8 cellular contexts compared by ENCODE assay signal in the genomic region with DNA sequence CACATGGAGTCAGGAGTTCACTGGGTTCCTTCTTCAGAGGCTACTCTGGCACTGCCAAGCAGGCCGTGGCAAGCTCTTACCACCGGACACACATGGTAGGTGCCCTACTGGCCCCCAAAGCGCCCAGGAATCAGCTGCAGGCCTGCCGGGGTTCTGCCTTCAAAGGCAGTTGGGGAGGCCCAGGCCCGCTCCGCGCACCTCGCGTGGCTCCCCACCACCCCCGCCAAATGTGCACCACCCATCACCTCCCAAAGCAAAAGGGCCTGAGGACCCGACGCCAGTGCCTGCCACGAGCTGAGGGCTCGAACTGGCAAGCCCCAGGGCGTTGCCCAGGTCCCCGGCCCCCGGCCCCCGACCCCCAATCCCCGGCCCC. TPM values are rescaled to one million over a fixed set of nuclear protein-coding genes. Genes with fewer than 3 reads are reported as not detected.
DNase-seq lines count a peak whose midpoint lies in the region; ATAC-seq, FAIRE-seq and TF ChIP-seq lines count a peak whose summit lies in the region.

No MANE protein-coding gene starts in this region.

- peak overlapping the region in 1 of 3 experiments; percentile 71 for H3K4me3 ChIP-seq in endothelial cell of umbilical vein (replicated peaks in 1 of 3; ENCODE audit: insufficient read depth in 1 of 3, low read depth in 1 of 3, low read length in 3 of 3)
- peak overlapping the region; percentile 74 to 80 for H3K4me3 ChIP-seq in neuronal stem cell (ENCODE audit: low read length in 2 of 2)

- FAIRE-seq in endothelial cell of umbilical vein (lab: Jason Lieb, UNC) = no peak

- TF ChIP-seq CTCF in Calu3 (IDR thresholded peaks at IDR 0.05; ENCODE audit: unreplicated experiment) = no peak
- TF ChIP-seq CTCF in VCaP (conservative IDR thresholded peaks at IDR 0.05) = no peak
- TF ChIP-seq CTCF in endothelial cell of umbilical vein (IDR thresholded peaks at IDR 0.05; ENCODE audit: extremely low read depth in 1 of 2, insufficient read depth in 1 of 2, low read depth in 1 of 2, low read length in 2 of 2) = no peak

- no peak overlapping the region for H3K27ac Mint-ChIP-seq in Calu3 (ENCODE audit: unreplicated experiment)

- H3K27ac ChIP-seq in VCaP = peak overlapping the region; percentile 69; the same call in 1 of the 2 replicates
- H3K27ac ChIP-seq in endothelial cell of umbilical vein (ENCODE audit: insufficient read depth, low read depth, low read length) = no peak overlapping the region
- H3K27ac ChIP-seq in neuronal stem cell (replicated peaks; ENCODE audit: low read length) = no peak overlapping the region

- peak overlapping the region; percentile 77 for H3K4me3 Mint-ChIP-seq in Calu3 (ENCODE audit: low read depth, unreplicated experiment)

- peaks cover 14% of the 10 kb centered on the region for H3K36me3 Mint-ChIP-seq in Calu3 (ENCODE audit: insufficient read depth, unreplicated experiment)

- no peak overlapping the region for H2AFZ ChIP-seq in endothelial cell of umbilical vein (ENCODE audit: low read depth, low read length)
- peak overlapping the region; percentile 100 for H2AFZ ChIP-seq in neuronal stem cell (ENCODE audit: low read length)

- H4K91ac ChIP-seq in neuronal stem cell (ENCODE audit: low read depth, low read length, poor library complexity) = no peak overlapping the region

- no peaks in the 10 kb centered on the region for H4K20me1 ChIP-seq in endothelial cell of umbilical vein (replicated peaks; ENCODE audit: control insufficient read depth, extremely low read depth, insufficient read depth, low read length)

- no peak overlapping the region for H2AK5ac ChIP-seq in neuronal stem cell (ENCODE audit: low read depth, low read length)

- ATAC-seq in HG02571 (IDR thresholded peaks at IDR 0.05; ENCODE audit: unreplicated experiment) = no peak
- ATAC-seq in HG02759 (IDR thresholded peaks at IDR 0.05; ENCODE audit: unreplicated experiment) = no peak
- no peak for ATAC-seq in GM21786 (IDR thresholded peaks at IDR 0.05; ENCODE audit: unreplicated experiment)

- no peaks in the 10 kb centered on the region for H3K9me3 Mint-ChIP-seq in Calu3 (ENCODE audit: low read depth, unreplicated experiment)

- no peaks in the 10 kb centered on the region for H3K27me3 Mint-ChIP-seq in Calu3 (ENCODE audit: unreplicated experiment)

- H3K4me1 ChIP-seq in endothelial cell of umbilical vein (ENCODE audit: control insufficient read depth, extremely low read depth, insufficient read depth, low read length) (peaks cover 4% of the 10 kb centered on the region), neuronal stem cell (ENCODE audit: control insufficient read depth in 2 of 2, insufficient read depth in 1 of 2, low read depth in 1 of 2, low read length in 2 of 2) (peaks cover 4 to 7% of the 10 kb centered on the region in 2 donors)

- peak; percentile 4 for DNase-seq in Calu3
- no peak for DNase-seq in endothelial cell of umbilical vein (ENCODE audit: low read depth, low spot score)
- DNase-seq in neuronal stem cell (ENCODE audit: low spot score) = no peak
- no peak for DNase-seq in NCI-H510A (lab: John Stamatoyannopoulos, UW)

- peaks cover 7% of the 10 kb centered on the region for H3K4me1 Mint-ChIP-seq in Calu3 (ENCODE audit: low read depth, unreplicated experiment)

- no peak overlapping the region for H2BK5ac ChIP-seq in neuronal stem cell (ENCODE audit: low read length)

- H3K4ac ChIP-seq in neuronal stem cell (ENCODE audit: low read length) = no peak overlapping the region

- no peak overlapping the region for H3K23ac ChIP-seq in neuronal stem cell (ENCODE audit: low read depth, low read length, poor library complexity)

- CTCF ChIA-PET in Calu3 (lab: Charles Lee) = interaction anchor here (0.6 kb wide), 1 partner anchor 298 kb away, joined by 5 read pairs; no protein-coding TSS in a partner anchor
- CTCF ChIA-PET in endothelial cell of umbilical vein (lab: Charles Lee) = interaction anchor here (0.6 to 1.4 kb wide), 3 partner anchors 16 to 143 kb away, joined by 3 to 4 read pairs (median 3); no protein-coding TSS in a partner anchor

- intact Hi-C loops in Calu3 (cut with micrococcal nuclease; ENCODE audit: unreplicated experiment) (no loop called here), endothelial cell of umbilical vein (cut with micrococcal nuclease) (no loop called here)

- H2BK15ac ChIP-seq in neuronal stem cell (ENCODE audit: low read length) = no peak overlapping the region

- no peak overlapping the region for H2BK12ac ChIP-seq in neuronal stem cell (ENCODE audit: low read length)

- BruUV-seq in Calu3 (replicated peaks; lab: Mats Ljungman, UMichigan) (no TSS peak), endothelial cell of umbilical vein (replicated peaks; lab: Mats Ljungman, UMichigan) (no TSS peak)

- H3K4me2 ChIP-seq in endothelial cell of umbilical vein (ENCODE audit: insufficient read depth, low read length) (peak overlapping the region; percentile 24), neuronal stem cell (ENCODE audit: insufficient read depth, low read length, poor library complexity, severe bottlenecking) (peak overlapping the region; percentile 52)

- H2BK120ac ChIP-seq in neuronal stem cell (ENCODE audit: low read depth, low read length) = no peak overlapping the region

- no peaks in the 10 kb centered on the region for H3K9me3 ChIP-seq in endothelial cell of umbilical vein (replicated peaks; ENCODE audit: control insufficient read depth, insufficient read depth, low read length)
- no peaks in the 10 kb centered on the region for H3K9me3 ChIP-seq in neuronal stem cell (replicated peaks in 1 of 2; ENCODE audit: control insufficient read depth in 2 of 2, insufficient read depth in 1 of 2, low read depth in 1 of 2, low read length in 2 of 2)

- no peaks in the 10 kb centered on the region for H3K9me1 ChIP-seq in endothelial cell of umbilical vein (replicated peaks; ENCODE audit: control insufficient read depth, extremely low read depth, insufficient read depth, low read length)

- POLR2A ChIA-PET in endothelial cell of umbilical vein (lab: Charles Lee) = no interaction called here

- H3K27me3 ChIP-seq in endothelial cell of umbilical vein (ENCODE audit: control insufficient read depth in 2 of 2, insufficient read depth in 2 of 2, low read length in 2 of 2) (no peaks in the 10 kb centered on the region), neuronal stem cell (ENCODE audit: control insufficient read depth in 3 of 3, insufficient read depth in 3 of 3, low read depth in 1 of 3, low read length in 3 of 3) (peaks cover 0 to 9% (median 1%) of the 10 kb centered on the region in 3 experiments)

- no peak overlapping the region for H3K14ac ChIP-seq in neuronal stem cell (ENCODE audit: low read length)

- no CpG with 5 or more reads among the region's 19 CpGs for WGBS in neuronal stem cell (ENCODE audit: extremely low coverage in 2 of 2, insufficient read length in 2 of 2, insufficient replicate concordance in 1 of 2), 2 donors

- peak overlapping the region; percentile 82 for H3K18ac ChIP-seq in neuronal stem cell (ENCODE audit: low read length)

- dilution Hi-C loops in endothelial cell of umbilical vein (cut with MboI; ENCODE audit: extremely low pct_ligation_motif_present, low sequenced_read_pairs) = no loop called here

- H3K9ac ChIP-seq in endothelial cell of umbilical vein (replicated peaks; ENCODE audit: extremely low read depth, insufficient read depth, low read length) (no peak overlapping the region), neuronal stem cell (ENCODE audit: low read depth, low read length, poor library complexity) (peak overlapping the region; percentile 78)

- no peak overlapping the region for H4K8ac ChIP-seq in neuronal stem cell (ENCODE audit: low read depth, low read length)

- H3K36me3 ChIP-seq in endothelial cell of umbilical vein (ENCODE audit: control insufficient read depth in 2 of 2, extremely low read depth in 1 of 2, insufficient read depth in 2 of 2, low read length in 2 of 2) (no peaks in the 10 kb centered on the region), neuronal stem cell (replicated peaks in 1 of 2; ENCODE audit: control insufficient read depth in 2 of 2, insufficient read depth in 2 of 2, low read length in 2 of 2) (no peaks in the 10 kb centered on the region)

- H3K79me2 ChIP-seq in endothelial cell of umbilical vein (ENCODE audit: control insufficient read depth, insufficient read depth, low read length) = no peaks in the 10 kb centered on the region

- peaks cover 2% of the 10 kb centered on the region for H3K79me1 ChIP-seq in neuronal stem cell (ENCODE audit: low read depth, low read length)

- no peak for TF ChIP-seq POLR2A in endothelial cell of umbilical vein (IDR thresholded peaks at IDR 0.05; ENCODE audit: low read depth, low read length)

TF ChIP-seq in endothelial cell of umbilical vein, 7 proteins besides CTCF, POLR2A, EP300 and RAD21:
- no peak for TF ChIP-seq POLR2AphosphoS5 (IDR thresholded peaks at IDR 0.05; ENCODE audit: insufficient read depth, low read depth, low read length)
- no peak for TF ChIP-seq EZH2 (IDR thresholded peaks at IDR 0.05; ENCODE audit: borderline replicate concordance, low read depth, low read length, severe bottlenecking)
- TF ChIP-seq, protein P1, sequence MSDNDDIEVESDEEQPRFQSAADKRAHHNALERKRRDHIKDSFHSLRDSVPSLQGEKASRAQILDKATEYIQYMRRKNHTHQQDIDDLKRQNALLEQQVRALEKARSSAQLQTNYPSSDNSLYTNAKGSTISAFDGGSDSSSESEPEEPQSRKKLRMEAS (IDR thresholded peaks at IDR 0.05; ENCODE audit: insufficient read depth, insufficient read length) = no peak
- no peak for TF ChIP-seq GATA2 (IDR thresholded peaks at IDR 0.05; ENCODE audit: insufficient read depth, insufficient read length, low read depth, low read length)
TF ChIP-seq in endothelial cell of umbilical vein: peak in this region for 0.

RNA-seq across cellular contexts. Expression of gene POMGNT2, which starts 0.7 kb away (rescaled TPM):
- total RNA-seq in Calu3 (2022) = 14.3 and 15.5 TPM in 2 replicates
- 6.4 and 9.1 TPM in 2 replicates for total RNA-seq in endothelial cell of umbilical vein
- 16.3 and 19.0 TPM in 2 replicates for polyA plus RNA-seq in endothelial cell of umbilical vein
- polyA plus RNA-seq in endothelial cell of umbilical vein (2011; cell fraction: cytosol; rRNA removed) = 10.6 and 10.7 TPM in 2 replicates
- polyA plus RNA-seq in endothelial cell of umbilical vein (2011; cell fraction: nucleus; rRNA removed) = 5.5 and 6.8 TPM in 2 replicates
- 4.6 and 6.0 TPM in 2 replicates for polyA plus RNA-seq in endothelial cell of umbilical vein (2012)
- 5.6 and 8.0 TPM in 2 replicates for polyA minus RNA-seq in endothelial cell of umbilical vein
- 5.3 TPM for polyA minus RNA-seq in endothelial cell of umbilical vein (2011; cell fraction: cytosol; rRNA and poly(A)+ RNA removed)
- 1.8 and 2.1 TPM in 2 replicates for polyA minus RNA-seq in endothelial cell of umbilical vein (2011; cell fraction: nucleus; rRNA and poly(A)+ RNA removed)
- 21.8 TPM for polyA plus RNA-seq in neuronal stem cell (2013, experiment 1 of 2)
- 21.6 TPM for polyA plus RNA-seq in neuronal stem cell (2013, experiment 2 of 2)
